Comparison of ENCODE assay signal across 13 cellular contexts in genomic region chr3:189071452-189071851, GRCh38.
DNase-seq lines count a peak whose midpoint lies in the region; ATAC-seq and TF ChIP-seq lines count a peak whose summit lies in the region.
"Had no signal": no experiment of that assay in that cellular context is flagged by ENCODE, and none has a peak within 500 bp of the region (broad histone marks: within the 10 kb centered on the region; RNA-seq: fewer than 3 reads in every experiment).

No MANE protein-coding gene starts in this region.

- H3K27me3 Mint-ChIP-seq in activated naive CD8-positive, alpha-beta T cell treated with anti-CD3 and anti-CD28 coated beads, Interleukin-2, amount 50 U/mL, for 24 hours = no peaks in the 10 kb centered on the region
- H3K27me3 Mint-ChIP-seq: stimulated activated naive CD8-positive, alpha-beta T cell treated with anti-CD3 and anti-CD28 coated beads, Interleukin-15, Interleukin-2, amounts not matched to agents 100 ng/mL and 50 ng/mL, for 24 hours had no signal

- TF ChIP-seq POLR2A in gastrocnemius medialis (IDR thresholded peaks at IDR 0.05) = no peak

- H3K9me3 ChIP-seq in DND-41 (ENCODE audit: insufficient read depth, low read length, severe bottlenecking) (no peaks in the 10 kb centered on the region), gastrocnemius medialis (no peaks in the 10 kb centered on the region)
- H3K9me3 ChIP-seq: colonic mucosa had no signal

- intact Hi-C loops in gastrocnemius medialis (cut with DNase I; ENCODE audit: low total_unique reads) = no loop called here

- H4K20me1 ChIP-seq in DND-41 (ENCODE audit: insufficient read depth, low read length) = no peaks in the 10 kb centered on the region

- H3K9ac ChIP-seq in DND-41 (ENCODE audit: low read depth, low read length) = no peak overlapping the region

- H3K4me3 ChIP-seq in DND-41 (ENCODE audit: low read depth in 1 of 2, low read length in 2 of 2) (no peak overlapping the region), gastrocnemius medialis (no peak overlapping the region)
- H3K4me3 ChIP-seq: colonic mucosa had no signal

- no peaks in the 10 kb centered on the region for H3K36me3 Mint-ChIP-seq in activated naive CD8-positive, alpha-beta T cell treated with anti-CD3 and anti-CD28 coated beads, Interleukin-2, amount 50 U/mL, for 24 hours (ENCODE audit: low read depth)

- TF ChIP-seq CTCF in DND-41 (IDR thresholded peaks at IDR 0.05; ENCODE audit: borderline replicate concordance, extremely low read depth, low read length, poor library complexity, severe bottlenecking) (no peak), gastrocnemius medialis (IDR thresholded peaks at IDR 0.05 in 4 of 5, conservative IDR thresholded peaks at IDR 0.05 in 1 of 5) (no peak)

- no peaks in the 10 kb centered on the region for H3K79me2 ChIP-seq in DND-41 (ENCODE audit: insufficient read depth, low read length)

- H3K27me3 ChIP-seq in DND-41 (ENCODE audit: insufficient read depth, low read length, poor library complexity) (no peaks in the 10 kb centered on the region), gastrocnemius medialis (no peaks in the 10 kb centered on the region)
- H3K27me3 ChIP-seq: colonic mucosa had no signal

- H3K27ac ChIP-seq in DND-41 (ENCODE audit: low read length) (no peak overlapping the region), gastrocnemius medialis (no peak overlapping the region)
- H3K27ac ChIP-seq: colonic mucosa, HL-60 had no signal

- no peak overlapping the region for H3K4me3 Mint-ChIP-seq in activated naive CD8-positive, alpha-beta T cell treated with anti-CD3 and anti-CD28 coated beads, Interleukin-2, amount 50 U/mL, for 24 hours
- H3K4me3 Mint-ChIP-seq: mesothelial cell of epicardium; stimulated activated naive CD8-positive, alpha-beta T cell treated with anti-CD3 and anti-CD28 coated beads, Interleukin-15, Interleukin-2, amounts not matched to agents 100 ng/mL and 50 ng/mL, for 24 hours had no signal

- H3K9me3 Mint-ChIP-seq in activated naive CD8-positive, alpha-beta T cell treated with anti-CD3 and anti-CD28 coated beads, Interleukin-2, amount 50 U/mL, for 24 hours = peaks cover 11% of the 10 kb centered on the region
- H3K9me3 Mint-ChIP-seq: stimulated activated naive CD8-positive, alpha-beta T cell treated with anti-CD3 and anti-CD28 coated beads, Interleukin-15, Interleukin-2, amounts not matched to agents 100 ng/mL and 50 ng/mL, for 24 hours had no signal

- H2AFZ ChIP-seq in DND-41 (ENCODE audit: low read depth, low read length) = no peak overlapping the region

- H3K4me1 ChIP-seq in DND-41 (ENCODE audit: insufficient read depth, low read length) (no peaks in the 10 kb centered on the region), gastrocnemius medialis (no peaks in the 10 kb centered on the region)
- H3K4me1 ChIP-seq: colonic mucosa had no signal

- no peak overlapping the region for H3K4me2 ChIP-seq in DND-41 (ENCODE audit: insufficient read depth, low read length)

- H3K27ac Mint-ChIP-seq in activated naive CD8-positive, alpha-beta T cell treated with anti-CD3 and anti-CD28 coated beads, Interleukin-2, amount 50 U/mL, for 24 hours = no peak overlapping the region
- H3K27ac Mint-ChIP-seq: mesothelial cell of epicardium; stimulated activated naive CD8-positive, alpha-beta T cell treated with anti-CD3 and anti-CD28 coated beads, Interleukin-15, Interleukin-2, amounts not matched to agents 100 ng/mL and 50 ng/mL, for 24 hours had no signal

- H3K36me3 ChIP-seq in DND-41 (ENCODE audit: insufficient read depth, low read length) = no peaks in the 10 kb centered on the region
- H3K36me3 ChIP-seq in gastrocnemius medialis = no peaks in the 10 kb centered on the region
- H3K36me3 ChIP-seq: colonic mucosa had no signal

- in situ Hi-C loops in gastrocnemius medialis (cut with MboI; ENCODE audit: low sequenced_read_pairs in 4 of 4) = no loop called here

- peaks cover 7% of the 10 kb centered on the region for H3K4me1 Mint-ChIP-seq in activated naive CD8-positive, alpha-beta T cell treated with anti-CD3 and anti-CD28 coated beads, Interleukin-2, amount 50 U/mL, for 24 hours

- no peak for DNase-seq in DND-41
- DNase-seq in HPDE6-E6E7 (ENCODE audit: extremely low spot score) = peak; percentile 38
- DNase-seq in activated naive CD8-positive, alpha-beta T cell treated with anti-CD3 and anti-CD28 coated beads, Interleukin-2, amount 50 U/mL, for 24 hours = no peak
- DNase-seq in gastrocnemius medialis = no peak
- DNase-seq: activated T-cell treated with anti-CD3 and anti-CD28 coated beads for 4 hours, colonic mucosa had no signal

- 0 out of 3 replicates have a peak, but pooled peaks have one; percentile 33 for ATAC-seq in DND-41 (ENCODE audit: insufficient read depth, low read depth)
- ATAC-seq in GM19397 (IDR thresholded peaks at IDR 0.05; ENCODE audit: unreplicated experiment) = peak; percentile 64
- ATAC-seq in activated naive CD8-positive, alpha-beta T cell treated with anti-CD3 and anti-CD28 coated beads, Interleukin-2, amount 50 U/mL, for 24 hours = peak; percentile 95
- ATAC-seq in HG02759 (IDR thresholded peaks at IDR 0.05; ENCODE audit: unreplicated experiment) = no peak
- no peak for ATAC-seq in HG03025 (IDR thresholded peaks at IDR 0.05; ENCODE audit: low FRiP score, unreplicated experiment)
- no peak for ATAC-seq in gastrocnemius medialis
- ATAC-seq in HG02571 (IDR thresholded peaks at IDR 0.05; ENCODE audit: unreplicated experiment) = no peak

Comparison
In these comparisons a context has a peak if more than half of its experiments do, and no peak if none do; other contexts are left out.
1. ATAC-seq: peak in DND-41 (single experiment), GM19397 (single experiment) and activated naive CD8-positive, alpha-beta T cell treated with anti-CD3 and anti-CD28 coated beads, Interleukin-2, amount 50 U/mL, for 24 hours (single experiment); none in HG02759 (single experiment), HG03025 (single experiment), gastrocnemius medialis (0 of 2) and HG02571 (single experiment).